Comparison of ENCODE assay signal across 27 cellular contexts in the genomic region with DNA sequence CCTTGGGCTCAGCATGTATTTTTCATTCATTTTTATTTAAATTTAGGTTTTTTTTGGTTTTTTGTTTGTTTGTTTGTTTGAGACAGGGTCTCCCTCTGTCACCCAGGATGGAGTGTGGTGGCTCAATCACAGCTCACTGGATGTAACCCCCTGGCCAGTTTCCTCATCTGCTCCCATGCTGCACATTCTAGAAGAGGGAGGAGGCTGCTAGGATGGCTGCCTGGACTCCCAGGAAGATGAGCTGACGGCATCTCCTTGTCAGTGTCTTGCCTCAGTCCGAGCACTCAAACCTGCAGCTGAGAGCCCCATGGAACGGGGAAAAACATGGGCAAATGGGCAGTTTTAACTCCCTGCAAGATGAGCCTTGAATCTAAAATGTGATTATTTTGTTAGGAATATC.
"Had no signal": no experiment of that assay in that cellular context is flagged by ENCODE, and none has a peak within 500 bp of the region (broad histone marks: within the 10 kb centered on the region; RNA-seq: fewer than 3 reads in every experiment).

No MANE protein-coding gene starts in this region.

- H3K9me3 Mint-ChIP-seq: natural killer cell treated with Interleukin-12 subunit alpha and Interleukin-12 subunit beta and Interleukin-15 and Interleukin-18, amount 100 ng/mL, for 72 hours had no signal

- H3K27me3 ChIP-seq: dorsolateral prefrontal cortex, gastrocnemius medialis, heart left ventricle, hepatocyte, neutrophil, right lobe of liver, suprapubic skin, tibial artery had no signal

- ATAC-seq: esophagus mucosa; gastrocnemius medialis; heart left ventricle; left cardiac atrium; left ventricle myocardium superior; lower lobe of right lung; mucosa of descending colon; natural killer cell treated with Interleukin-12 subunit alpha and Interleukin-12 subunit beta and Interleukin-15 and Interleukin-18, amount 100 ng/mL, for 72 hours; right lobe of liver; stimulated activated naive CD8-positive, alpha-beta T cell treated with anti-CD3 and anti-CD28 coated beads, Interleukin-15, amount 100 ng/mL, for 72 hours had no signal

- H3K27ac ChIP-seq: epithelial cell of prostate, gastrocnemius medialis, heart left ventricle, hepatocyte, lower lobe of right lung, neutrophil, parathyroid adenoma, right lobe of liver, suprapubic skin, tibial artery had no signal

- H3K4me3 Mint-ChIP-seq: naive B cell; natural killer cell treated with Interleukin-12 subunit alpha and Interleukin-12 subunit beta and Interleukin-15 and Interleukin-18, amount 100 ng/mL, for 72 hours; neural crest cell; stimulated activated naive CD8-positive, alpha-beta T cell treated with anti-CD3 and anti-CD28 coated beads, Interleukin-15, amount 100 ng/mL, for 72 hours; type B pancreatic cell had no signal

- H3K9ac ChIP-seq: parathyroid adenoma had no signal

- H3K4me1 ChIP-seq: gastrocnemius medialis, heart left ventricle, lower lobe of right lung, parathyroid adenoma, right lobe of liver, suprapubic skin, tibial artery had no signal

- H3K4me1 Mint-ChIP-seq: neural crest cell; stimulated activated naive CD8-positive, alpha-beta T cell treated with anti-CD3 and anti-CD28 coated beads, Interleukin-15, amount 100 ng/mL, for 72 hours had no signal

- H3K27me3 Mint-ChIP-seq: naive B cell; natural killer cell treated with Interleukin-12 subunit alpha and Interleukin-12 subunit beta and Interleukin-15 and Interleukin-18, amount 100 ng/mL, for 72 hours; progenitor cell of endocrine pancreas; stimulated activated naive CD8-positive, alpha-beta T cell treated with anti-CD3 and anti-CD28 coated beads, Interleukin-15, amount 100 ng/mL, for 72 hours; type B pancreatic cell had no signal

- H3K36me3 ChIP-seq: right lobe of liver had no signal

- H3K4me3 ChIP-seq: dorsolateral prefrontal cortex, gastrocnemius medialis, heart left ventricle, hepatocyte, lower lobe of right lung, mucosa of descending colon, right lobe of liver, suprapubic skin, tibial artery had no signal

- DNase-seq: effector CD4-positive, alpha-beta T cell; foreskin fibroblast; gastrocnemius medialis; heart left ventricle; left cardiac atrium; left ventricle myocardium superior; lower lobe of right lung; mucosa of descending colon; naive B cell; small intestine; stimulated activated CD4-positive, alpha-beta T cell treated with anti-CD3 and anti-CD28 coated beads, Interleukin-15, amount 100 ng/mL, for 24 hours; stimulated activated CD4-positive, alpha-beta T cell treated with anti-CD3 and anti-CD28 coated beads, Interleukin-2, amount 100 ng/mL, for 48 hours; stimulated activated naive CD4-positive, alpha-beta T cell; stimulated activated naive CD8-positive, alpha-beta T cell treated with anti-CD3 and anti-CD28 coated beads, Interleukin-15, amount 100 ng/mL, for 72 hours had no signal

- H3K27ac Mint-ChIP-seq: natural killer cell treated with Interleukin-12 subunit alpha and Interleukin-12 subunit beta and Interleukin-15 and Interleukin-18, amount 100 ng/mL, for 72 hours; progenitor cell of endocrine pancreas; stimulated activated naive CD8-positive, alpha-beta T cell treated with anti-CD3 and anti-CD28 coated beads, Interleukin-15, amount 100 ng/mL, for 72 hours; type B pancreatic cell had no signal

- H3K9me3 ChIP-seq: gastrocnemius medialis, lower lobe of right lung, mucosa of descending colon, right lobe of liver, suprapubic skin, tibial artery had no signal
